3 cellular contexts compared by ENCODE assay signal in the genomic region with DNA sequence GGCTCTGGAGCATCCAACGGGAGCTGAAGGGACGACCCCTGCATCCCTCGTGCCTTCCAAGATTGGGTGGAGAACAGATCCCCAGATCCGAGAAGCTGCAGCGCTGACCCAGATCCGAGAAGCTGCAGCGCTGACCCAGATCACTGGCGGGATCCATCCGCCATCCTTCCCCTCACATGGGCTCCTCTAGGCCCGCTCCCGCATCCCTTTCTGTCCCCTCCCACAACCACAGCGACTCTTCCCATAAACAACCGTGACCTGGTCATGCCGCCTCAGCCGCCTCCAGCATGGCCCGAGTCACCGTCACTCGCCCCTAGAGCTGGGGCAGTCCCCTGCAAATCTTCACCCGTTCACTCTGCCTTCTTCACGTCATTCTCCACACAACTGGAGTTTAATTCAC.
"Had no signal": no experiment of that assay in that cellular context is flagged by ENCODE, and none has a peak within 500 bp of the region (broad histone marks: within the 10 kb centered on the region; RNA-seq: fewer than 3 reads in every experiment).

No MANE protein-coding gene starts in this region.

- H3K4me3 ChIP-seq: GM12878 had no signal

- ATAC-seq: GM12878 had no signal

- DNase-seq: GDM1, GF-D8 had no signal
